Comparison of ENCODE assay signal across 9 cellular contexts in the genomic region with DNA sequence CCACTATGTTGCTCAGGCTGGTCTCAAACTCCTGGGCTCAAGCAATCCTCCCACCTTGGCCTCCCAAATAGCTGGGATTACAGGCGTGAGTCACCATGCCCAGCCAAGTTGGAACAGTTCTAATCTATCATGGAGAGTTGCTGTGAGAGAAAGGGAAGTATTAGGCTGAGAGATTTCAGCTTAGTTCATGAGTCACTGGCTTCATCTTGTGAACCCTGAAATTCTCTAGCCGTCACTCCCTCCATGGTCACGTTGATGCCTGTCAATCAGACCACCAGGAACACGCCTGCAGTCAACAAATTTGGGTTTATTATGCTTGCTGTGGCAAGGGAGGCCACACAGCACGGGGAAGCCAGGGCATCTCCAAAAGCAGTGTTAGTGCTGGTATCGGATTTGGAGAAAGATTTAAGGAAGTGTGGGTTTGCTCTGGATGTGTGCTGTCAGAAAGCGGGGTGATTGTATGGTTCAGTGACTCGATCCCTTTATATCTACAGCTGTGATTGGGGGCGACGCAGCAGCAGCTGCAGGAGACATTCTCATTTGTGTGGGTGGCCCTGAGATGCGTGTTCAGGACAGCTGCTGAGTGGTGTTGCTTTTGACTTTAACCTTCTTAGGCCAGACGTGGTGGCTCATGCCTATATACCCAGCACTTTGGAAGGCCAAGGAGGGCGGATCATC. TPM values are rescaled to one million over a fixed set of nuclear protein-coding genes. Genes with fewer than 3 reads are reported as not detected.
DNase-seq lines count a peak whose midpoint lies in the region; ATAC-seq and TF ChIP-seq lines count a peak whose summit lies in the region.
"Had no signal": no experiment of that assay in that cellular context is flagged by ENCODE, and none has a peak within 500 bp of the region (broad histone marks: within the 10 kb centered on the region; RNA-seq: fewer than 3 reads in every experiment).

No MANE protein-coding gene starts in this region.

- DNase-seq in Calu3 (no peak), islet precursor cell (peak; percentile 70), GM03348 (ENCODE audit: low spot score) (no peak), spleen (no peak)
- no peak for DNase-seq in activated CD8-positive, alpha-beta memory T cell treated with anti-CD3 and anti-CD28 coated beads for 24 hours
- DNase-seq: activated naive CD4-positive, alpha-beta T cell treated with Interleukin-2 at 50 U/mL for 16 hours; CD4-positive, CD25-positive, alpha-beta regulatory T cell had no signal

- no peak overlapping the region for H3K4me3 ChIP-seq in spleen

- peaks cover 16% of the 10 kb centered on the region for H3K36me3 Mint-ChIP-seq in Calu3 (ENCODE audit: insufficient read depth, unreplicated experiment)
- H3K36me3 Mint-ChIP-seq: CD4-positive, CD25-positive, alpha-beta regulatory T cell had no signal

- CTCF ChIA-PET in Calu3 (lab: Charles Lee): no interaction called here

- TF ChIP-seq CTCF in Calu3 (IDR thresholded peaks at IDR 0.05; ENCODE audit: unreplicated experiment) (no peak), spleen (IDR thresholded peaks at IDR 0.05 in 8 of 11, conservative IDR thresholded peaks at IDR 0.05 in 3 of 11) (no peak)

- H3K4me1 Mint-ChIP-seq in Calu3 (ENCODE audit: low read depth, unreplicated experiment): peaks cover 7% of the 10 kb centered on the region

- no peak for TF ChIP-seq POLR2A in spleen (IDR thresholded peaks at IDR 0.05)

- peak; percentile 6; the same call in 1 of the 3 replicates for ATAC-seq in SK-N-SH treated with all-trans-retinoic acid at 6 μM for 48 hours

- BruUV-seq in Calu3 (replicated peaks; lab: Mats Ljungman, UMichigan): no TSS peak

- H3K9me3 ChIP-seq in spleen: no peaks in the 10 kb centered on the region

- H3K36me3 ChIP-seq in spleen: peaks cover 0 to 16% (median 0%) of the 10 kb centered on the region in 6 donors

- peaks cover 0 to 5% (median 0%) of the 10 kb centered on the region in 7 donors for H3K27me3 ChIP-seq in spleen (replicated peaks in 1 of 7)

- H3K4me3 Mint-ChIP-seq in Calu3 (ENCODE audit: low read depth, unreplicated experiment): peak overlapping the region; percentile 22
- H3K4me3 Mint-ChIP-seq: CD4-positive, CD25-positive, alpha-beta regulatory T cell had no signal

- WGBS in spleen, 5 donors: 40 to 71% (median 61%) methylated on average over 13 of the region's 13 CpGs

- peaks cover 3 to 15% (median 7%) of the 10 kb centered on the region in 6 donors for H3K4me1 ChIP-seq in spleen

- peak overlapping the region in 3 of 8 donors; percentile 19 to 33 (median 32) for H3K27ac ChIP-seq in spleen

- intact Hi-C loops in Calu3 (cut with micrococcal nuclease; ENCODE audit: unreplicated experiment): no loop called here
- intact Hi-C loops in spleen (cut with DNase I; ENCODE audit: low total_unique reads): no loop called here

- no peaks in the 10 kb centered on the region for H3K27me3 Mint-ChIP-seq in Calu3 (ENCODE audit: unreplicated experiment)

- H3K9me3 Mint-ChIP-seq in Calu3 (ENCODE audit: low read depth, unreplicated experiment): no peaks in the 10 kb centered on the region
- H3K9me3 Mint-ChIP-seq: CD4-positive, CD25-positive, alpha-beta regulatory T cell had no signal

- H3K27ac Mint-ChIP-seq in Calu3 (ENCODE audit: unreplicated experiment): peak overlapping the region; percentile 83
- H3K27ac Mint-ChIP-seq: CD4-positive, CD25-positive, alpha-beta regulatory T cell had no signal

TF ChIP-seq in SK-N-SH treated with all-trans-retinoic acid at 6 μM for 48 hours, 23 proteins besides CTCF, POLR2A, EP300 and RAD21:
- TF ChIP-seq CSDC2 (CRISPR knock-in tag; IDR thresholded peaks at IDR 0.05) (no peak), OSR1 (CRISPR knock-in tag; IDR thresholded peaks at IDR 0.05) (no peak), TOX (CRISPR knock-in tag; IDR thresholded peaks at IDR 0.05; ENCODE audit: borderline replicate concordance) (no peak), POU6F1 (CRISPR knock-in tag; IDR thresholded peaks at IDR 0.05; ENCODE audit: borderline replicate concordance, low read depth) (no peak), PPARA (CRISPR knock-in tag; IDR thresholded peaks at IDR 0.05; ENCODE audit: borderline replicate concordance) (no peak), BACH2 (CRISPR knock-in tag; IDR thresholded peaks at IDR 0.05; ENCODE audit: borderline replicate concordance) (no peak), ZNF70 (CRISPR knock-in tag; IDR thresholded peaks at IDR 0.05) (no peak), ZNF565 (CRISPR knock-in tag; conservative IDR thresholded peaks at IDR 0.05; ENCODE audit: low read depth) (no peak), ZC3H10 (CRISPR knock-in tag; IDR thresholded peaks at IDR 0.05) (no peak), TCF4 (CRISPR knock-in tag; IDR thresholded peaks at IDR 0.05; ENCODE audit: borderline replicate concordance) (no peak), ZFP30 (CRISPR knock-in tag; IDR thresholded peaks at IDR 0.05) (no peak), SNAI2 (CRISPR knock-in tag; IDR thresholded peaks at IDR 0.05) (no peak), ZNF8 (CRISPR knock-in tag; IDR thresholded peaks at IDR 0.05) (no peak), ARNTL (CRISPR knock-in tag; IDR thresholded peaks at IDR 0.05; ENCODE audit: borderline replicate concordance, low read depth) (no peak), ESRRG (CRISPR knock-in tag; IDR thresholded peaks at IDR 0.05) (no peak), TSHZ2 (CRISPR knock-in tag; IDR thresholded peaks at IDR 0.05) (no peak), ISL1 (CRISPR knock-in tag; IDR thresholded peaks at IDR 0.05) (no peak)
- TF ChIP-seq, protein P1, sequence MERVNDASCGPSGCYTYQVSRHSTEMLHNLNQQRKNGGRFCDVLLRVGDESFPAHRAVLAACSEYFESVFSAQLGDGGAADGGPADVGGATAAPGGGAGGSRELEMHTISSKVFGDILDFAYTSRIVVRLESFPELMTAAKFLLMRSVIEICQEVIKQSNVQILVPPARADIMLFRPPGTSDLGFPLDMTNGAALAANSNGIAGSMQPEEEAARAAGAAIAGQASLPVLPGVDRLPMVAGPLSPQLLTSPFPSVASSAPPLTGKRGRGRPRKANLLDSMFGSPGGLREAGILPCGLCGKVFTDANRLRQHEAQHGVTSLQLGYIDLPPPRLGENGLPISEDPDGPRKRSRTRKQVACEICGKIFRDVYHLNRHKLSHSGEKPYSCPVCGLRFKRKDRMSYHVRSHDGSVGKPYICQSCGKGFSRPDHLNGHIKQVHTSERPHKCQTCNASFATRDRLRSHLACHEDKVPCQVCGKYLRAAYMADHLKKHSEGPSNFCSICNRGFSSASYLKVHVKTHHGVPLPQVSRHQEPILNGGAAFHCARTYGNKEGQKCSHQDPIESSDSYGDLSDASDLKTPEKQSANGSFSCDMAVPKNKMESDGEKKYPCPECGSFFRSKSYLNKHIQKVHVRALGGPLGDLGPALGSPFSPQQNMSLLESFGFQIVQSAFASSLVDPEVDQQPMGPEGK (CRISPR knock-in tag; IDR thresholded peaks at IDR 0.05; ENCODE audit: borderline replicate concordance): no peak
TF ChIP-seq in SK-N-SH treated with all-trans-retinoic acid at 6 μM for 48 hours: peak in this region for 0.

RNA-seq across cellular contexts. Expression of gene UQCRHL, which starts 18.7 kb away (rescaled TPM):
- 3.3 and 3.6 TPM in 2 replicates for total RNA-seq in Calu3 (2022)
- total RNA-seq in spleen: 1 to 10 TPM in 6 of 7 donors, under 1 TPM in 1; 0.67 to 2.6 (median 1.2) TPM
- polyA plus RNA-seq in spleen: 1 to 10 TPM; 1.9 to 2.6 (median 2.4) TPM

RNA-seq across cellular contexts. Expression of gene FBLIM1, which starts 30.2 kb away (rescaled TPM):
- total RNA-seq in Calu3 (2022): 25.6 and 26.8 TPM in 2 replicates
- total RNA-seq in spleen: 10 to 100 TPM; 21.4 to 89.1 (median 62.0) TPM
- polyA plus RNA-seq in spleen: 10 to 100 TPM in 1 of 3 donors, 1 to 10 TPM in 2; 7.2 to 16.3 (median 9.6) TPM
- total RNA-seq: CD4-positive, CD25-positive, alpha-beta regulatory T cell had no signal

RNA-seq across cellular contexts. Expression of gene TMEM82, which starts 46.5 kb away (rescaled TPM):
- total RNA-seq in Calu3 (2022) (not detected in 2 replicates), spleen (not detected)
- not detected for polyA plus RNA-seq in spleen
- total RNA-seq: CD4-positive, CD25-positive, alpha-beta regulatory T cell; pulmonary artery endothelial cell had no signal
- polyA plus RNA-seq: CD4-positive, CD25-positive, alpha-beta regulatory T cell had no signal

RNA-seq across cellular contexts. Expression of gene SLC25A34, which starts 52.7 kb away (rescaled TPM):
- total RNA-seq in Calu3 (2022) (0.68 and 1.2 TPM in 2 replicates), spleen (1 to 10 TPM; 1.5 to 3.7 (median 2.8) TPM)
- 1 to 10 TPM in 2 of 3 donors, under 1 TPM in 1; 0.77 to 2.4 (median 2.1) TPM for polyA plus RNA-seq in spleen
- polyA plus RNA-seq: CD4-positive, CD25-positive, alpha-beta regulatory T cell had no signal

RNA-seq across cellular contexts. Expression of gene SPEN, which starts 58.7 kb away (rescaled TPM):
- total RNA-seq in Calu3 (2022) (48.3 and 53.6 TPM in 2 replicates), spleen (10 to 100 TPM; 54.1 to 75.9 (median 63.0) TPM)
- polyA plus RNA-seq in spleen: 10 to 100 TPM in 1 of 3 donors, 1 to 10 TPM in 2; 8.0 to 14.1 (median 9.3) TPM
